In the genomic region with DNA sequence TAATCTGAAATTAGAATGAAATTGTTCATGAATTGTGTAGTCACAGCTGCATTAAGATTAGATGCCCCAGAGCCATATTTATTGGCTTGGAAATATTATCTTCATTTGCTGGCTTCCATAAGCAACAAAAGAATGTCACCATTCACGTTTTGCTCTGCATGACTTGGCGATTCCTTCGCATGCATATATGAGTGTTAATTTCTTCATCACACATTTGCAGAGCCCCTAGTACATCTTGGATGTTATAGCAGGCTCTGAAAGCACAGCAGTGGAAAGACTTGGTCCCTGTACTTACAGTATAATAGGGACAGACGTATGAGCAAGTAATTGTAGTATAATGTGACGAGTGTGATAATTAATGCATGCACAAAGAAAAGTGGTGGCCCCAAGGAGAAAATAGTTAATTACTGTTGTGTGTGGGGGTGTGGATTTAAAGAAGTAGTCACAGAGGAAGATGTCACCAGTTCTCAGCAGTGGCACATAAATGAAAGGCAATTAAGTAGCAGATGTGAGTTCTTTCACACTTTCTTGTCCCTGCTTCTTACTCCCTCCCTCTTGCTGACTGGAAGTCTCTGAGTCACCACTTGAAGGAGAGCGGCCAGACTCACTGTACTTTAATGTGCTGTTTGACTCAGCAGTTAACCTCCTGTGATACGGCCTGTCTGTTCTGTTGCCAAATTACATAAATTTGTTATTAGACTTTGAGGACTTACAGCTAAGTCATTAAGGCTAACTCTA, we compare ENCODE assay signal across 8 cellular contexts. TPM values are rescaled to one million over a fixed set of nuclear protein-coding genes. Genes with fewer than 3 reads are reported as not detected.
DNase-seq lines count a peak whose midpoint lies in the region; ATAC-seq and TF ChIP-seq lines count a peak whose summit lies in the region.

No MANE protein-coding gene starts in this region.

- no peak overlapping the region for H3K27ac ChIP-seq in right atrium auricular region

- no peaks in the 10 kb centered on the region for H3K9me3 ChIP-seq in right atrium auricular region
- H3K9me3 ChIP-seq in T-helper 17 cell (ENCODE audit: control insufficient read depth, low read length, poor library complexity, severe bottlenecking): no peaks in the 10 kb centered on the region

- no peak overlapping the region for H3K27ac Mint-ChIP-seq in T-helper 17 cell

- no peaks in the 10 kb centered on the region for H3K27me3 ChIP-seq in right atrium auricular region

- DNase-seq in Right ventricle myocardium superior (no peak), right atrium auricular region (ENCODE audit: low spot score) (no peak), T-helper 17 cell (no peak), retinal pigment epithelial cell (ENCODE audit: low read depth) (peak; percentile 92)

- H3K4me3 ChIP-seq in right atrium auricular region (no peak overlapping the region), retinal pigment epithelial cell (ENCODE audit: low read length) (no peak overlapping the region)

- peaks cover 11% of the 10 kb centered on the region for H3K4me1 Mint-ChIP-seq in T-helper 17 cell

- H3K27me3 Mint-ChIP-seq in T-helper 17 cell: no peaks in the 10 kb centered on the region

- TF ChIP-seq CTCF in right atrium auricular region (IDR thresholded peaks at IDR 0.05) (no peak), retinal pigment epithelial cell (conservative IDR thresholded peaks at IDR 0.05; ENCODE audit: low read depth, low read length) (no peak)

- H3K4me1 ChIP-seq in right atrium auricular region: peaks cover 0 to 18% of the 10 kb centered on the region in 2 donors

- H3K36me3 ChIP-seq in right atrium auricular region: no peaks in the 10 kb centered on the region

- ATAC-seq in Right ventricle myocardium superior (ENCODE audit: poor library complexity): peak; percentile 71
- ATAC-seq in T-helper 17 cell: peak; percentile 38
- peak; percentile 82 for ATAC-seq in esophagus mucosa
- no peak for ATAC-seq in GM19452 (IDR thresholded peaks at IDR 0.05; ENCODE audit: unreplicated experiment)
- ATAC-seq in GM21447 (IDR thresholded peaks at IDR 0.05; ENCODE audit: unreplicated experiment): no peak
- ATAC-seq in HG02840 (IDR thresholded peaks at IDR 0.05; ENCODE audit: low FRiP score, unreplicated experiment): no peak

- H3K36me3 Mint-ChIP-seq in T-helper 17 cell (ENCODE audit: low read depth): peaks cover 2% of the 10 kb centered on the region

- intact Hi-C loops in Right ventricle myocardium superior (cut with DNase I): no loop called here

- no peak overlapping the region for H3K4me3 Mint-ChIP-seq in T-helper 17 cell

RNA-seq across cellular contexts. Expression of a gene that starts 21.0 kb away (rescaled TPM):
- 230 TPM for total RNA-seq in Right ventricle myocardium superior
- total RNA-seq in right atrium auricular region: 100 to 1,000 TPM in 1 of 2 donors, 10 to 100 TPM in 1; 75.2 to 116 TPM
- 100 to 1,000 TPM; 317 to 349 TPM for total RNA-seq in T-helper 17 cell
- 1,355 TPM for total RNA-seq in esophagus mucosa

Comparison
In these comparisons a context has a peak if more than half of its experiments do, and no peak if none do; other contexts are left out.
1. ATAC-seq: peak in Right ventricle myocardium superior (single experiment), T-helper 17 cell (single experiment) and esophagus mucosa (single experiment); none in GM19452 (single experiment), GM21447 (single experiment) and HG02840 (single experiment).